4 cellular contexts compared by ENCODE assay signal in genomic region chr16:29097965-29098364, GRCh38.
DNase-seq lines count a peak whose midpoint lies in the region; ATAC-seq and TF ChIP-seq lines count a peak whose summit lies in the region.
"Not testable (repeated sequence)": the region's sequence is repeated elsewhere in the genome, so short reads cannot be mapped to it uniquely, and the experiment has no call there.

No MANE protein-coding gene starts in this region.

- not testable (repeated sequence) for H3K9me2 ChIP-seq in GM23338 (ENCODE audit: insufficient read depth)

- peak; percentile 62 for ATAC-seq in GM23338
- ATAC-seq in WTC11: peak; percentile 60
- ATAC-seq in effector memory CD8-positive, alpha-beta T cell (replicated peaks): peak; percentile 33
- ATAC-seq in natural killer cell: peak; percentile 57 to 74 (median 66)

- POLR2A ChIA-PET in WTC11 (lab: Charles Lee): not testable (repeated sequence)

- not testable (repeated sequence) for H3K4me2 ChIP-seq in GM23338

- H3K36me3 Mint-ChIP-seq in GM23338 (ENCODE audit: low read depth); WTC11; natural killer cell: not testable (repeated sequence)
- peaks cover 20% of the 10 kb centered on the region for H3K36me3 Mint-ChIP-seq in effector memory CD8-positive, alpha-beta T cell (ENCODE audit: insufficient read depth)

- not testable (repeated sequence) for H3K27me3 ChIP-seq in GM23338 (ENCODE audit: insufficient read depth)

- CTCF ChIA-PET in WTC11 (lab: Charles Lee): not testable (repeated sequence)

- not testable (repeated sequence) for H4K20me1 ChIP-seq in GM23338 (replicated peaks; ENCODE audit: insufficient read depth)

- H3K4me1 Mint-ChIP-seq in GM23338; WTC11; effector memory CD8-positive, alpha-beta T cell (ENCODE audit: low read depth in 2 of 2); natural killer cell: not testable (repeated sequence)

- not testable (repeated sequence) for H3K4me3 ChIP-seq in GM23338

- not testable (repeated sequence) for H3K79me2 ChIP-seq in GM23338 (replicated peaks; ENCODE audit: insufficient read depth)

- H2AFZ ChIP-seq in GM23338: not testable (repeated sequence)

- DNase-seq in GM23338 (ENCODE audit: low spot score); WTC11 (ENCODE audit: low spot score); effector memory CD8-positive, alpha-beta T cell; natural killer cell: not testable (repeated sequence)

- not testable (repeated sequence) for H3K4me3 Mint-ChIP-seq in GM23338; WTC11; effector memory CD8-positive, alpha-beta T cell; natural killer cell

- intact Hi-C loops in natural killer cell (cut with micrococcal nuclease): not testable (repeated sequence)

- not testable (repeated sequence) for TF ChIP-seq CTCF in GM23338 (conservative IDR thresholded peaks at IDR 0.05; ENCODE audit: low read depth in 2 of 2); WTC11 (IDR thresholded peaks at IDR 0.05); natural killer cell (IDR thresholded peaks at IDR 0.05)

- not testable (repeated sequence) for H3K27ac Mint-ChIP-seq in GM23338; WTC11; effector memory CD8-positive, alpha-beta T cell
- peak overlapping the region in 1 of 2 donors; percentile 75 for H3K27ac Mint-ChIP-seq in natural killer cell

- not testable (repeated sequence) for H3K36me3 ChIP-seq in GM23338 (ENCODE audit: insufficient read depth)

- not testable (repeated sequence) for H3K9me3 Mint-ChIP-seq in GM23338; WTC11; effector memory CD8-positive, alpha-beta T cell; natural killer cell

- not testable (repeated sequence) for H3K27ac ChIP-seq in GM23338 (ENCODE audit: low read depth)

- H3F3A ChIP-seq in GM23338 (replicated peaks; ENCODE audit: low read depth): not testable (repeated sequence)

- not testable (repeated sequence) for H3K4me1 ChIP-seq in GM23338 (ENCODE audit: insufficient read depth)

- H3K27me3 Mint-ChIP-seq in GM23338 (ENCODE audit: insufficient read depth, low read depth, poor library complexity); WTC11 (ENCODE audit: low read depth); effector memory CD8-positive, alpha-beta T cell; natural killer cell (ENCODE audit: low read depth in 2 of 2): not testable (repeated sequence)
